8 cellular contexts compared by ENCODE assay signal in genomic region chrX:43277879-43278278, GRCh38.
"Had no signal": no experiment of that assay in that cellular context is flagged by ENCODE, and none has a peak within 500 bp of the region (broad histone marks: within the 10 kb centered on the region; RNA-seq: fewer than 3 reads in every experiment).

No MANE protein-coding gene starts in this region.

- H3K4me3 Mint-ChIP-seq: GM23338, H9, HFFc6 had no signal

- DNase-seq: GM23248, GOT3, H7, H9, HCEC 1CT, HFFc6 had no signal

- H3K27ac Mint-ChIP-seq: GM23338, H9, HFFc6 had no signal

- H3K4me1 Mint-ChIP-seq: GM23338, H9 had no signal

- ATAC-seq: GM23338, HCT116 had no signal
